Comparison of ENCODE assay signal across 31 cellular contexts in genomic region chr3:26589678-26590077, GRCh38. TPM values are rescaled to one million over a fixed set of nuclear protein-coding genes. Genes with fewer than 3 reads are reported as not detected.
DNase-seq lines count a peak whose midpoint lies in the region; ATAC-seq, FAIRE-seq and TF ChIP-seq lines count a peak whose summit lies in the region.
"Had no signal": no experiment of that assay in that cellular context is flagged by ENCODE, and none has a peak within 500 bp of the region (broad histone marks: within the 10 kb centered on the region; RNA-seq: fewer than 3 reads in every experiment).

No MANE protein-coding gene starts in this region.

- POLR2A ChIA-PET in HepG2 (lab: Yijun Ruan, JAX) (no interaction called here), K562 (lab: Yijun Ruan, JAX) (no interaction called here)

- no peak overlapping the region for H2AFZ ChIP-seq in HepG2 (ENCODE audit: low read length)
- H2AFZ ChIP-seq in K562 (ENCODE audit: low read depth, low read length): no peak overlapping the region

- H3K9me1 ChIP-seq in K562 (ENCODE audit: control insufficient read depth, insufficient read depth, low read length): no peaks in the 10 kb centered on the region

- H3K27ac ChIP-seq in HepG2 (ENCODE audit: extremely low read length, insufficient read depth, low read length) (no peak overlapping the region), right lobe of liver (no peak overlapping the region), K562 (ENCODE audit: extremely low read depth, low read depth, low read length) (no peak overlapping the region)
- H3K27ac ChIP-seq: 22Rv1, BLaER1 had no signal

- TF ChIP-seq EP300 in HepG2 (IDR thresholded peaks at IDR 0.05; ENCODE audit: low read depth in 2 of 2, low read length in 2 of 2): no peak
- TF ChIP-seq EP300 in HepG2 (CRISPR knock-in tag; IDR thresholded peaks at IDR 0.05; ENCODE audit: borderline replicate concordance): no peak
- no peak for TF ChIP-seq EP300 in K562 (IDR thresholded peaks at IDR 0.05; ENCODE audit: low read length)

- peak overlapping the region in 2 of 3 experiments; percentile 58 to 78 for H3K27ac Mint-ChIP-seq in nephron
- H3K27ac Mint-ChIP-seq: CD4-positive, alpha-beta memory T cell; CD4-positive, CD25-positive, alpha-beta regulatory T cell; CD8-positive, alpha-beta memory T cell had no signal

- H3K27me3 Mint-ChIP-seq in nephron (ENCODE audit: low read depth): peaks cover 7% of the 10 kb centered on the region
- H3K27me3 Mint-ChIP-seq: CD4-positive, alpha-beta memory T cell; CD4-positive, CD25-positive, alpha-beta regulatory T cell had no signal

- TF ChIP-seq POLR2A in HepG2 (IDR thresholded peaks at IDR 0.05; ENCODE audit: insufficient read depth in 1 of 2, low read depth in 2 of 2, low read length in 2 of 2) (no peak), right lobe of liver (IDR thresholded peaks at IDR 0.05) (no peak), K562 (conservative IDR thresholded peaks at IDR 0.05) (no peak)

- no peaks in the 10 kb centered on the region for H3K36me3 Mint-ChIP-seq in nephron (ENCODE audit: low read depth)
- H3K36me3 Mint-ChIP-seq: CD14-positive monocyte; CD4-positive, alpha-beta memory T cell; CD4-positive, CD25-positive, alpha-beta regulatory T cell; CD8-positive, alpha-beta memory T cell had no signal

- no peak overlapping the region for H3K4me3 ChIP-seq in HepG2 (replicated peaks in 1 of 3; ENCODE audit: insufficient read depth in 1 of 3, low read depth in 2 of 3, low read length in 3 of 3)
- no peak overlapping the region for H3K4me3 ChIP-seq in right lobe of liver
- no peak overlapping the region for H3K4me3 ChIP-seq in K562
- H3K4me3 ChIP-seq: BLaER1, GM12878 had no signal

- CTCF ChIA-PET in HepG2 (lab: Yijun Ruan, JAX; ENCODE audit: low intra/inter-chr PET ratio, low total read pairs): no interaction called here
- CTCF ChIA-PET in K562 (lab: Yijun Ruan, JAX; ENCODE audit: low intra/inter-chr PET ratio): no interaction called here

- 6% methylated on average over 1 of the region's 1 CpG for WGBS in HepG2 (ENCODE audit: low lambda C conversion rate)
- 29% methylated on average over 1 of the region's 1 CpG for WGBS in right lobe of liver (ENCODE audit: insufficient coverage, low coverage, low lambda C conversion rate, missing lambda C conversion rate)
- 5% methylated on average over 1 of the region's 1 CpG for WGBS in K562 (ENCODE audit: insufficient coverage, low coverage, missing lambda C conversion rate)

- no peak for FAIRE-seq in HepG2 (lab: Jason Lieb, UNC)
- FAIRE-seq in K562 (lab: Jason Lieb, UNC): no peak
- FAIRE-seq: GM12878, GM12892, GM18507 had no signal

- no peaks in the 10 kb centered on the region for H3K36me3 ChIP-seq in HepG2 (replicated peaks in 1 of 2; ENCODE audit: control insufficient read depth in 1 of 2, insufficient read depth in 2 of 2, low read length in 2 of 2)
- no peaks in the 10 kb centered on the region for H3K36me3 ChIP-seq in right lobe of liver
- H3K36me3 ChIP-seq in K562 (ENCODE audit: control insufficient read depth, insufficient read depth, low read length): no peaks in the 10 kb centered on the region
- H3K36me3 ChIP-seq: BE2C, BLaER1 had no signal

- H3K4me2 ChIP-seq in HepG2 (ENCODE audit: low read depth, low read length): no peak overlapping the region
- H3K4me2 ChIP-seq in K562 (ENCODE audit: insufficient read depth, low read length): no peak overlapping the region
- H3K4me2 ChIP-seq: BLaER1 had no signal

- H3K4me1 ChIP-seq in HepG2 (ENCODE audit: insufficient read depth, low read length): no peaks in the 10 kb centered on the region
- no peaks in the 10 kb centered on the region for H3K4me1 ChIP-seq in right lobe of liver
- no peaks in the 10 kb centered on the region for H3K4me1 ChIP-seq in K562 (replicated peaks in 1 of 2; ENCODE audit: control insufficient read depth in 2 of 2, insufficient read depth in 2 of 2, low read length in 2 of 2)
- H3K4me1 ChIP-seq: BE2C, BLaER1 had no signal

- TF ChIP-seq CTCF in HepG2 (CRISPR knock-in tag; IDR thresholded peaks at IDR 0.05) (no peak), right lobe of liver (IDR thresholded peaks at IDR 0.05) (no peak), K562 (IDR thresholded peaks at IDR 0.05 in 2 of 3, conservative IDR thresholded peaks at IDR 0.05 in 1 of 3; ENCODE audit: insufficient read depth in 2 of 3, low read depth in 1 of 3, low read length in 3 of 3) (no peak), nephron (IDR thresholded peaks at IDR 0.05; ENCODE audit: unreplicated experiment in 3 of 3) (no peak)

- in situ Hi-C loops in HepG2 (cut with HindIII; ENCODE audit: extremely low pct_ligation_motif_present, low pct_unique_long_range_greater_than_20kb) (no loop called here), K562 (cut with MboI) (no loop called here)

- peaks cover 3% of the 10 kb centered on the region for H3K9me3 Mint-ChIP-seq in nephron

- BruUV-seq in HepG2 (replicated peaks; lab: Mats Ljungman, UMichigan) (no TSS peak), K562 (replicated peaks; lab: Mats Ljungman, UMichigan) (no TSS peak)

- H3K27me3 ChIP-seq in HepG2 (ENCODE audit: control insufficient read depth in 1 of 2, insufficient read depth in 2 of 2, low read length in 2 of 2): no peaks in the 10 kb centered on the region; a peak in 1 of 5 replicates
- no peaks in the 10 kb centered on the region for H3K27me3 ChIP-seq in right lobe of liver
- no peaks in the 10 kb centered on the region for H3K27me3 ChIP-seq in K562 (ENCODE audit: control insufficient read depth in 2 of 2, insufficient read depth in 2 of 2, low read length in 2 of 2)
- H3K27me3 ChIP-seq: BE2C, BLaER1 had no signal

- H3K4me1 Mint-ChIP-seq in nephron: peaks cover 72% of the 10 kb centered on the region
- H3K4me1 Mint-ChIP-seq: CD14-positive monocyte; CD4-positive, alpha-beta memory T cell; CD4-positive, CD25-positive, alpha-beta regulatory T cell; CD8-positive, alpha-beta memory T cell had no signal

- no peaks in the 10 kb centered on the region for H4K20me1 ChIP-seq in HepG2 (ENCODE audit: insufficient read depth, low read length)
- no peaks in the 10 kb centered on the region for H4K20me1 ChIP-seq in K562 (replicated peaks; ENCODE audit: control insufficient read depth, insufficient read depth, low read length)
- H4K20me1 ChIP-seq: BLaER1 had no signal

- intact Hi-C loops in HepG2 (cut with micrococcal nuclease; ENCODE audit: unreplicated experiment) (no loop called here), right lobe of liver (cut with DNase I) (no loop called here), K562 (cut with micrococcal nuclease) (no loop called here)

- H3K79me2 ChIP-seq in HepG2 (ENCODE audit: insufficient read depth, low read length): no peaks in the 10 kb centered on the region
- H3K79me2 ChIP-seq in K562 (ENCODE audit: control insufficient read depth, insufficient read depth, low read length): no peaks in the 10 kb centered on the region

- ATAC-seq in HepG2: no peak
- no peak for ATAC-seq in right lobe of liver
- ATAC-seq in K562: no peak
- ATAC-seq: GM12878 had no signal

- H3K9me3 ChIP-seq in HepG2 (ENCODE audit: low read length) (no peaks in the 10 kb centered on the region), right lobe of liver (no peaks in the 10 kb centered on the region), K562 (replicated peaks; ENCODE audit: control insufficient read depth, insufficient read depth, low read depth, low read length) (no peaks in the 10 kb centered on the region; the same call in 1 of the 2 replicates)
- H3K9me3 ChIP-seq: BE2C, BLaER1 had no signal

- TF ChIP-seq RAD21 in HepG2 (CRISPR knock-in tag; IDR thresholded peaks at IDR 0.05) (no peak), K562 (CRISPR knock-in tag; conservative IDR thresholded peaks at IDR 0.05 in 1 of 2, IDR thresholded peaks at IDR 0.05 in 1 of 2) (no peak)

- peak overlapping the region in 1 of 3 experiments; percentile 15 for H3K4me3 Mint-ChIP-seq in nephron
- H3K4me3 Mint-ChIP-seq: CD14-positive monocyte; CD4-positive, alpha-beta memory T cell; CD4-positive, CD25-positive, alpha-beta regulatory T cell; CD8-positive, alpha-beta memory T cell had no signal

- no peak for DNase-seq in HepG2 (ENCODE audit: low spot score)
- no peak for DNase-seq in right lobe of liver
- DNase-seq in K562 (ENCODE audit: extremely low read depth in 1 of 4, low spot score in 3 of 4): no peak
- no peak for DNase-seq in activated naive CD4-positive, alpha-beta T cell (lab: John Stamatoyannopoulos, UW)
- no peak for DNase-seq in NK-92 (lab: John Stamatoyannopoulos, UW; ENCODE audit: unreplicated experiment)
- DNase-seq: ACHN; BE2C; C1 segment of cervical spinal cord; CD4-positive, alpha-beta memory T cell; CD4-positive, CD25-positive, alpha-beta regulatory T cell; CD8-positive, alpha-beta memory T cell; COR-L47; DMS 273 treated with DMSO at 0.1 percent for 48 hours; DMS153; DMS53; DMS79; DND-41; EL; GDM1 had no signal

- H3K9ac ChIP-seq in HepG2 (ENCODE audit: insufficient read depth, low read depth, low read length) (no peak overlapping the region), K562 (ENCODE audit: insufficient read depth in 1 of 2, low read depth in 2 of 2, low read length in 2 of 2) (no peak overlapping the region)
- H3K9ac ChIP-seq: BLaER1 had no signal

RNA-seq across cellular contexts. Expression of gene LRRC3B, which starts 32.9 kb away (rescaled TPM):
- total RNA-seq in HepG2 (2016; rRNA removed; fragmentation: Illumina TruSeq; extraction: Trizol): not detected in 2 replicates
- not detected in 2 replicates for total RNA-seq in HepG2 (2016; cell fraction: cytosol; rRNA removed; fragmentation: Illumina TruSeq; extraction: Trizol; ENCODE audit: low read depth)
- total RNA-seq in HepG2 (2016; cell fraction: insoluble cytoplasmic fraction; rRNA removed; fragmentation: Illumina TruSeq; extraction: Trizol): not detected in 2 replicates
- total RNA-seq in HepG2 (2016; cell fraction: membrane; rRNA removed; fragmentation: Illumina TruSeq; extraction: Trizol): not detected in 2 replicates
- not detected in 2 replicates for total RNA-seq in HepG2 (2016; cell fraction: nucleus; rRNA removed; fragmentation: Illumina TruSeq; extraction: Trizol)
- not detected in 2 replicates for polyA plus RNA-seq in HepG2 (2011; rRNA removed)
- not detected in 2 replicates for polyA plus RNA-seq in HepG2 (2011; cell fraction: cytosol; rRNA removed)
- not detected in 2 replicates for polyA plus RNA-seq in HepG2 (2011; cell fraction: nucleus; rRNA removed)
- not detected in 2 replicates for polyA plus RNA-seq in HepG2 (2012)
- polyA plus RNA-seq in HepG2 (2016; cell fraction: cytosol; fragmentation: Illumina TruSeq; extraction: Trizol; ENCODE audit: low read depth): not detected in 2 replicates
- polyA plus RNA-seq in HepG2 (2016; cell fraction: insoluble cytoplasmic fraction; fragmentation: Illumina TruSeq; extraction: Trizol; ENCODE audit: low read depth): not detected in 2 replicates
- not detected in 2 replicates for polyA plus RNA-seq in HepG2 (2016; cell fraction: membrane; fragmentation: Illumina TruSeq; extraction: Trizol; ENCODE audit: low read depth)
- not detected in 2 replicates for polyA plus RNA-seq in HepG2 (2016; cell fraction: nucleus; fragmentation: Illumina TruSeq; extraction: Trizol; ENCODE audit: insufficient read depth, low read depth)
- polyA minus RNA-seq in HepG2 (2011; rRNA and poly(A)+ RNA removed; ENCODE audit: low replicate concordance): not detected in 2 replicates
- polyA minus RNA-seq in HepG2 (2011; cell fraction: cytosol; rRNA and poly(A)+ RNA removed): not detected in 2 replicates
- polyA minus RNA-seq in HepG2 (2011; cell fraction: nucleus; rRNA and poly(A)+ RNA removed): not detected in 2 replicates
- not detected for total RNA-seq in right lobe of liver
- total RNA-seq in K562 (2011; cell fraction: chromatin; rRNA removed; ENCODE audit: low replicate concordance): not detected in 2 replicates
- total RNA-seq in K562 (2011; cell fraction: nucleolus; rRNA removed): not detected in 2 replicates
- total RNA-seq in K562 (2011; cell fraction: nucleoplasm; rRNA removed): not detected in 2 replicates
- total RNA-seq in K562 (2014; rRNA removed): not detected in 2 replicates
- not detected in 2 replicates for total RNA-seq in K562 (2014; rRNA removed; fragmentation: Illumina TruSeq; extraction: Trizol)
- total RNA-seq in K562 (2015; rRNA removed; fragmentation: Illumina TruSeq; extraction: Trizol): under 0.01 TPM in 1 of 2 replicates, not detected in the other
- total RNA-seq in K562 (2021): not detected in 2 replicates
- polyA plus RNA-seq in K562 (2011; rRNA removed): 0.33 TPM in 1 of 2 replicates, not detected in the other
- polyA plus RNA-seq in K562 (2011; cell fraction: cytosol; rRNA removed): 0.04 TPM in 1 of 2 replicates, not detected in the other
- 0.17 and 0.32 TPM in 2 replicates for polyA plus RNA-seq in K562 (2011; cell fraction: nucleus; rRNA removed)
- polyA plus RNA-seq in K562 (2012): 0.01 and 0.04 TPM in 2 replicates
- polyA plus RNA-seq in K562 (2014; fragmentation: Illumina TruSeq; extraction: Trizol): not detected in 2 replicates
- polyA plus RNA-seq in K562 (2014; fragmentation: Nextera tagmentation; extraction: Ambion mirVana): not detected
- not detected in 2 replicates for polyA plus RNA-seq in K562 (2014; rRNA removed)
- polyA minus RNA-seq in K562 (2011; rRNA and poly(A)+ RNA removed): 0.07 TPM in 1 of 2 replicates, not detected in the other
- not detected in 2 replicates for polyA minus RNA-seq in K562 (2011; cell fraction: cytosol; rRNA and poly(A)+ RNA removed)
- polyA minus RNA-seq in K562 (2011; cell fraction: nucleus; rRNA and poly(A)+ RNA removed): not detected in 2 replicates
- total RNA-seq: A172; A673; CD4-positive, alpha-beta memory T cell; CD4-positive, CD25-positive, alpha-beta regulatory T cell; CD8-positive, alpha-beta memory T cell; Daoy; G401; GM12878 had no signal
- polyA plus RNA-seq: AG04450; CD14-positive monocyte; CD4-positive, alpha-beta memory T cell; CD4-positive, CD25-positive, alpha-beta regulatory T cell; CD8-positive, alpha-beta memory T cell; GM12878 had no signal

Comparison
In these comparisons a context has a peak if more than half of its experiments do, and no peak if none do; other contexts are left out.
1. Of the 241 proteins assayed by ChIP-seq in both HepG2 and K562: peak only in HepG2: none; only in K562: MAFG; in both: MAFF and MAFK; in neither: 238.